ENCODE assay signal across 1 cellular context in the genomic region with DNA sequence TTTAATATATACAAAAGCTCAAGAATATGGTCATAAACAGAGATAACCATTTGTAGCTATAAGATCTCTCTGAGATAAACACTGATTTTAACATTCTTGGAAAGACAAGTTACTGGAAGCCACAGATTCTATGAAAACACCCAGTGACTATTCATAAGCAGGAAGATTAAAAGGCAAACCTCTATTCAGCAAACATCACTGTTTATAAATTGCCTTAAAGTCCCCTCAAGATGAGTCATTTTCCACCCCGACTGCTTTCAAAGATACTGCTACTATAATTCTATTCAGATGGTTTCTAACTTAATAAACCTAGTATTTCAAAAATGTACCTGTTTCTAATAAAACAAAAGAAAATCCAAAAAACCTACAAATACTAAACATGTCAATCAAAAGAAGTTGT.
TF ChIP-seq lines count a peak whose summit lies in the region.

No MANE protein-coding gene starts in this region.

TF ChIP-seq in WTC11, 78 proteins besides CTCF, POLR2A, EP300 and RAD21 (continued from another document):
- TF ChIP-seq, protein P1, sequence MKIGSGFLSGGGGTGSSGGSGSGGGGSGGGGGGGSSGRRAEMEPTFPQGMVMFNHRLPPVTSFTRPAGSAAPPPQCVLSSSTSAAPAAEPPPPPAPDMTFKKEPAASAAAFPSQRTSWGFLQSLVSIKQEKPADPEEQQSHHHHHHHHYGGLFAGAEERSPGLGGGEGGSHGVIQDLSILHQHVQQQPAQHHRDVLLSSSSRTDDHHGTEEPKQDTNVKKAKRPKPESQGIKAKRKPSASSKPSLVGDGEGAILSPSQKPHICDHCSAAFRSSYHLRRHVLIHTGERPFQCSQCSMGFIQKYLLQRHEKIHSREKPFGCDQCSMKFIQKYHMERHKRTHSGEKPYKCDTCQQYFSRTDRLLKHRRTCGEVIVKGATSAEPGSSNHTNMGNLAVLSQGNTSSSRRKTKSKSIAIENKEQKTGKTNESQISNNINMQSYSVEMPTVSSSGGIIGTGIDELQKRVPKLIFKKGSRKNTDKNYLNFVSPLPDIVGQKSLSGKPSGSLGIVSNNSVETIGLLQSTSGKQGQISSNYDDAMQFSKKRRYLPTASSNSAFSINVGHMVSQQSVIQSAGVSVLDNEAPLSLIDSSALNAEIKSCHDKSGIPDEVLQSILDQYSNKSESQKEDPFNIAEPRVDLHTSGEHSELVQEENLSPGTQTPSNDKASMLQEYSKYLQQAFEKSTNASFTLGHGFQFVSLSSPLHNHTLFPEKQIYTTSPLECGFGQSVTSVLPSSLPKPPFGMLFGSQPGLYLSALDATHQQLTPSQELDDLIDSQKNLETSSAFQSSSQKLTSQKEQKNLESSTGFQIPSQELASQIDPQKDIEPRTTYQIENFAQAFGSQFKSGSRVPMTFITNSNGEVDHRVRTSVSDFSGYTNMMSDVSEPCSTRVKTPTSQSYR (CRISPR knock-in tag; IDR thresholded peaks at IDR 0.05) = no peak
TF ChIP-seq in WTC11: peak in this region for 0.
